In the genomic region with DNA sequence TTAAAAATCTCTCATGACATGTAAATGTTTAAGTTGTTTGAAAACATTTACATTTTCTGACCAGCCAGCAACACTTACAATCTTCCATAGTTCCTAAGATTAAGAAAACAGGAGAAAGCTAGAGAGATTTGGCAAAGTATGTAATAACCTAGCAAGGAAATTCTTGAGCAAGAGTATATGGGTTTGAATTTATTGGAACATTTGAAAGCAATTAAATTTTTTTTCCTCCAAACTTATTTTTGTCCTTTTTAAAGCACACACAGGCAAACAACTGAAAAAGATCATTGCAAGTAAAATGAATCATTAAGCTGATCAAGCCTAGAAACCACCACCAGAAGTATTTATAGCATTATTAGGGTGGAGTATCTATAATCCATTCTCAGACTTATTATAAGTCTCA, we compare ENCODE assay signal across 17 cellular contexts. TPM values are rescaled to one million over a fixed set of nuclear protein-coding genes. Genes with fewer than 3 reads are reported as not detected.
A peak's percentile ranks its signal among the peaks of the same experiment; 100 is the strongest.
DNase-seq lines count a peak whose midpoint lies in the region; ATAC-seq, FAIRE-seq and TF ChIP-seq lines count a peak whose summit lies in the region.
"Had no signal": no experiment of that assay in that cellular context is flagged by ENCODE, and none has a peak within 500 bp of the region (broad histone marks: within the 10 kb centered on the region; RNA-seq: fewer than 3 reads in every experiment).

No MANE protein-coding gene starts in this region.

- no peaks in the 10 kb centered on the region for H3K27me3 ChIP-seq in H9 (ENCODE audit: insufficient read depth, low read length)
- H3K27me3 ChIP-seq in RWPE2 (ENCODE audit: insufficient read depth, poor library complexity, severe bottlenecking): no peaks in the 10 kb centered on the region
- no peaks in the 10 kb centered on the region for H3K27me3 ChIP-seq in iPS-20b (ENCODE audit: insufficient read depth, low read length)
- H3K27me3 ChIP-seq in stomach: no peaks in the 10 kb centered on the region
- no peaks in the 10 kb centered on the region for H3K27me3 ChIP-seq in mammary epithelial cell (ENCODE audit: insufficient read depth, low read length)
- H3K27me3 ChIP-seq: right lobe of liver had no signal

- H3K36me3 ChIP-seq in RWPE2 (ENCODE audit: low read depth) (no peaks in the 10 kb centered on the region), iPS-20b (ENCODE audit: insufficient read depth, low read depth, low read length) (no peaks in the 10 kb centered on the region), stomach (no peaks in the 10 kb centered on the region), mammary epithelial cell (ENCODE audit: insufficient read depth, low read length) (no peaks in the 10 kb centered on the region)
- H3K36me3 ChIP-seq: right lobe of liver had no signal

- intact Hi-C loops in stomach (cut with DNase I; ENCODE audit: low total_unique reads) (no loop called here), mammary epithelial cell (cut with micrococcal nuclease) (no loop called here)

- no peak overlapping the region for H2BK5ac ChIP-seq in H9 (ENCODE audit: insufficient read length, low read length)

- H3K4me1 Mint-ChIP-seq in H9: peaks cover 30% of the 10 kb centered on the region in 2 experiments

- no peak overlapping the region for H3K56ac ChIP-seq in H9 (ENCODE audit: insufficient read length, low read depth, low read length)

- H2AK5ac ChIP-seq in H9 (ENCODE audit: insufficient read length, low read length): no peak overlapping the region

- H4K8ac ChIP-seq in H9 (replicated peaks; ENCODE audit: insufficient read length, low read depth, low read length): no peak overlapping the region

- no peak for TF ChIP-seq POLR2A in stomach (IDR thresholded peaks at IDR 0.05)

- dilution Hi-C loops in mammary epithelial cell (cut with HindIII; ENCODE audit: low sequenced_read_pairs): no loop called here

- TF ChIP-seq CTCF in H9 (conservative IDR thresholded peaks at IDR 0.05) (no peak), RWPE2 (IDR thresholded peaks at IDR 0.05; ENCODE audit: poor library complexity, severe bottlenecking) (no peak), stomach (IDR thresholded peaks at IDR 0.05) (no peak), GM20000 (IDR thresholded peaks at IDR 0.05; ENCODE audit: extremely low read depth, missing control alignments) (no peak), mammary epithelial cell (conservative IDR thresholded peaks at IDR 0.05 in 1 of 2, IDR thresholded peaks at IDR 0.05 in 1 of 2; ENCODE audit: extremely low read depth in 1 of 2, insufficient read depth in 1 of 2, low read depth in 1 of 2, low read length in 2 of 2) (no peak)

- no peak overlapping the region for H3K9ac ChIP-seq in H9 (ENCODE audit: extremely low read depth, insufficient read length, low read length)
- no peak overlapping the region for H3K9ac ChIP-seq in iPS-20b (ENCODE audit: low read depth, low read length)
- H3K9ac ChIP-seq in mammary epithelial cell (ENCODE audit: insufficient read depth, low read length): no peak overlapping the region

- TF ChIP-seq EP300 in stomach (IDR thresholded peaks at IDR 0.05): no peak

- H4K91ac ChIP-seq in H9 (ENCODE audit: insufficient read length, low read depth, low read length): no peak overlapping the region

- no TSS peak for BruUV-seq in mammary epithelial cell (replicated peaks; lab: Mats Ljungman, UMichigan)

- no peak overlapping the region for H3K4me3 ChIP-seq in RWPE2 (ENCODE audit: severe bottlenecking)
- no peak overlapping the region for H3K4me3 ChIP-seq in iPS-20b (ENCODE audit: low read length)
- no peak overlapping the region for H3K4me3 ChIP-seq in stomach
- H3K4me3 ChIP-seq in mammary epithelial cell (replicated peaks in 1 of 3; ENCODE audit: insufficient read depth in 1 of 3, low read depth in 2 of 3, low read length in 3 of 3): no peak overlapping the region
- H3K4me3 ChIP-seq: right lobe of liver had no signal

- H2BK20ac ChIP-seq in H9 (ENCODE audit: low read depth, low read length, poor library complexity, severe bottlenecking): no peak overlapping the region

- in situ Hi-C loops in mammary epithelial cell (cut with MboI; ENCODE audit: low sequenced_read_pairs in 2 of 2): no loop called here

- ATAC-seq in RWPE2 (ENCODE audit: low read depth): no peak
- ATAC-seq: natural killer cell; stimulated activated effector memory CD8-positive, alpha-beta T cell treated with anti-CD3 and anti-CD28 coated beads, Interleukin-12 subunit alpha, Interleukin-12 subunit beta, amount 100 ng/mL, for 72 hours had no signal

- H4K5ac ChIP-seq in H9 (ENCODE audit: insufficient read length, low read depth, low read length): no peak overlapping the region

- H4K20me1 ChIP-seq in H9 (ENCODE audit: control insufficient read depth, insufficient read depth, insufficient read length): no peaks in the 10 kb centered on the region
- H4K20me1 ChIP-seq in mammary epithelial cell (ENCODE audit: insufficient read depth, low read length): no peaks in the 10 kb centered on the region

- FAIRE-seq in A204.1 (lab: Jason Lieb, UNC): peak; percentile 87
- FAIRE-seq: GM18507 had no signal

- no peaks in the 10 kb centered on the region for H3K23me2 ChIP-seq in H9 (ENCODE audit: insufficient read length, low read depth, low read length, poor library complexity, severe bottlenecking)

- H3K4me2 ChIP-seq in H9 (ENCODE audit: insufficient read depth, insufficient read length, low read length): no peak overlapping the region
- no peak overlapping the region for H3K4me2 ChIP-seq in mammary epithelial cell (ENCODE audit: insufficient read depth, low read depth, low read length)

- H3T11ph ChIP-seq in H9 (ENCODE audit: low read length): no peak overlapping the region

- H3K27ac Mint-ChIP-seq in H9: peak overlapping the region; percentile 13 to 81 (median 19); a peak in 4 of 7 replicates
- H3K27ac Mint-ChIP-seq: natural killer cell; stimulated activated effector memory CD8-positive, alpha-beta T cell treated with anti-CD3 and anti-CD28 coated beads, Interleukin-12 subunit alpha, Interleukin-12 subunit beta, amount 100 ng/mL, for 72 hours had no signal

- H2BK15ac ChIP-seq in H9 (ENCODE audit: low read depth, low read length): no peak overlapping the region

- no peaks in the 10 kb centered on the region for H3K36me3 Mint-ChIP-seq in H9 (ENCODE audit: insufficient read depth in 1 of 3, low read depth in 3 of 3)
- H3K36me3 Mint-ChIP-seq: natural killer cell had no signal

- H3K79me1 ChIP-seq in H9 (ENCODE audit: insufficient read depth, low read depth, low read length, poor library complexity, severe bottlenecking): no peaks in the 10 kb centered on the region

- no peak overlapping the region for H3K14ac ChIP-seq in H9 (ENCODE audit: insufficient read depth, low read length)

- H3K9me3 ChIP-seq in H9 (ENCODE audit: control insufficient read depth, low read depth, low read length): no peaks in the 10 kb centered on the region
- H3K9me3 ChIP-seq in RWPE2 (ENCODE audit: severe bottlenecking): no peaks in the 10 kb centered on the region
- no peaks in the 10 kb centered on the region for H3K9me3 ChIP-seq in iPS-20b (ENCODE audit: insufficient read depth, low read depth, low read length)
- H3K9me3 ChIP-seq in stomach: no peaks in the 10 kb centered on the region
- no peaks in the 10 kb centered on the region for H3K9me3 ChIP-seq in mammary epithelial cell (replicated peaks; ENCODE audit: insufficient read depth, low read length)
- H3K9me3 ChIP-seq: right lobe of liver had no signal

- H3K79me2 ChIP-seq in H9 (ENCODE audit: insufficient read depth, low read length): no peaks in the 10 kb centered on the region
- no peaks in the 10 kb centered on the region for H3K79me2 ChIP-seq in mammary epithelial cell (ENCODE audit: insufficient read depth, low read length)

- no peak overlapping the region for H3K18ac ChIP-seq in H9 (ENCODE audit: insufficient read length, low read depth, low read length)

- CTCF ChIA-PET in mammary epithelial cell (lab: Charles Lee; ENCODE audit: low non-redundant PET): no interaction called here

- no peak overlapping the region for H2AFZ ChIP-seq in H9 (ENCODE audit: low read length)
- H2AFZ ChIP-seq in mammary epithelial cell (ENCODE audit: low read depth, low read length): no peak overlapping the region

- H3K27me3 Mint-ChIP-seq in H9 (ENCODE audit: low read depth): no peaks in the 10 kb centered on the region

- no peak overlapping the region for H2BK12ac ChIP-seq in H9 (ENCODE audit: insufficient read length, low read depth, low read length)

- peaks cover 4% of the 10 kb centered on the region; the same call in 1 of the 2 replicates for H3K4me1 ChIP-seq in H9 (ENCODE audit: insufficient read depth, low read length)
- peaks cover 38% of the 10 kb centered on the region for H3K4me1 ChIP-seq in RWPE2 (ENCODE audit: insufficient read depth, poor library complexity, severe bottlenecking)
- H3K4me1 ChIP-seq in iPS-20b (ENCODE audit: insufficient read depth, low read length): peaks cover 28% of the 10 kb centered on the region; the same call in 1 of the 2 replicates
- H3K4me1 ChIP-seq in stomach: peaks cover 0 to 31% (median 14%) of the 10 kb centered on the region in 4 donors
- peaks cover 7% of the 10 kb centered on the region for H3K4me1 ChIP-seq in mammary epithelial cell (ENCODE audit: insufficient read depth, low read length)

- H3K23ac ChIP-seq in H9 (ENCODE audit: insufficient read length, low read depth, low read length): no peak overlapping the region

- H3K4ac ChIP-seq in H9 (ENCODE audit: low read depth, low read length): no peak overlapping the region

- no peak overlapping the region for H3K27ac ChIP-seq in H9 (ENCODE audit: insufficient read length, low read depth, low read length)
- H3K27ac ChIP-seq in RWPE2 (ENCODE audit: poor library complexity, severe bottlenecking): peak overlapping the region; percentile 66
- H3K27ac ChIP-seq in iPS-20b (ENCODE audit: low read length): peak overlapping the region; percentile 32
- H3K27ac ChIP-seq in stomach: peak overlapping the region in 2 of 5 donors; percentile 26 to 27
- H3K27ac ChIP-seq in mammary epithelial cell (ENCODE audit: insufficient read depth, low read depth, low read length): no peak overlapping the region
- H3K27ac ChIP-seq: right lobe of liver had no signal

- DNase-seq in H9: no peak
- no peak for DNase-seq in RWPE2 (ENCODE audit: low spot score)
- no peak for DNase-seq in RKO (ENCODE audit: low spot score)
- no peak for DNase-seq in stomach
- no peak for DNase-seq in GM20000 (ENCODE audit: low spot score)
- DNase-seq in mammary epithelial cell: no peak
- DNase-seq: activated CD4-positive, alpha-beta T cell treated with anti-CD3 and anti-CD28 coated beads for 1 hour; activated T-cell treated with anti-CD3 and anti-CD28 coated beads, Interleukin-2, amount 50 U/mL, for 1 hour; Kasumi-1; natural killer cell; NCI-H1436; NCI-H345 had no signal

- H2BK120ac ChIP-seq in H9 (ENCODE audit: low read depth, low read length, poor library complexity, severe bottlenecking): no peak overlapping the region

- H3K4me3 Mint-ChIP-seq in H9: no peak overlapping the region
- H3K4me3 Mint-ChIP-seq: natural killer cell; stimulated activated effector memory CD8-positive, alpha-beta T cell treated with anti-CD3 and anti-CD28 coated beads, Interleukin-12 subunit alpha, Interleukin-12 subunit beta, amount 100 ng/mL, for 72 hours had no signal

- no peaks in the 10 kb centered on the region for H3K9me3 Mint-ChIP-seq in H9
- H3K9me3 Mint-ChIP-seq: natural killer cell; stimulated activated effector memory CD8-positive, alpha-beta T cell treated with anti-CD3 and anti-CD28 coated beads, Interleukin-12 subunit alpha, Interleukin-12 subunit beta, amount 100 ng/mL, for 72 hours had no signal

RNA-seq across cellular contexts. Expression of a gene that starts 20.1 kb away (rescaled TPM):
- total RNA-seq in H9 (2021) (79.2 and 82.8 TPM in 2 replicates), stomach (10 to 100 TPM; 24.3 to 40.2 (median 31.7) TPM), mammary epithelial cell (10 to 100 TPM; 30.8 to 39.8 TPM)
- polyA plus RNA-seq in stomach (1 to 10 TPM; 6.3 to 9.6 (median 7.1) TPM), mammary epithelial cell (8.7 TPM)
- 63.7 TPM for polyA minus RNA-seq in mammary epithelial cell

Comparison
In these comparisons a context has a peak if more than half of its experiments do, and no peak if none do; other contexts are left out.
1. H3K27ac ChIP-seq: peak in RWPE2 (single experiment) and iPS-20b (single experiment); none in H9 (single experiment) and mammary epithelial cell (single experiment).